ENCODE assay signal across 12 cellular contexts in genomic region chr3:53250881-53251605, GRCh38. TPM values are rescaled to one million over a fixed set of nuclear protein-coding genes. Genes with fewer than 3 reads are reported as not detected.
DNase-seq lines count a peak whose midpoint lies in the region; ATAC-seq and TF ChIP-seq lines count a peak whose summit lies in the region.
"Had no signal": no experiment of that assay in that cellular context is flagged by ENCODE, and none has a peak within 500 bp of the region (broad histone marks: within the 10 kb centered on the region; RNA-seq: fewer than 3 reads in every experiment).

No MANE protein-coding gene starts in this region.

- no peak overlapping the region for H3K14ac ChIP-seq in neuronal stem cell (ENCODE audit: low read length)

- DNase-seq in NT2/D1 (ENCODE audit: low read depth, low spot score), result no peak
- DNase-seq in dorsolateral prefrontal cortex, result peak in 1 of 10 donors; percentile 21
- no peak for DNase-seq in neuronal stem cell (ENCODE audit: low spot score)
- DNase-seq in iPS-NIHi7 (ENCODE audit: extremely low spot score), result no peak
- DNase-seq in NCI-H1436 (lab: John Stamatoyannopoulos, UW), result no peak
- DNase-seq: activated CD4-positive, alpha-beta T cell treated with anti-CD3 and anti-CD28 coated beads for 4 hours; central memory CD4-positive, alpha-beta T cell; MM.1S had no signal

- H2BK15ac ChIP-seq in neuronal stem cell (ENCODE audit: low read length), result no peak overlapping the region

- WGBS in neuronal stem cell (ENCODE audit: extremely low coverage in 2 of 2, insufficient read length in 2 of 2, insufficient replicate concordance in 1 of 2), 2 donors, result no CpG with 5 or more reads among the region's 4 CpGs

- no peak for TF ChIP-seq CTCF in dorsolateral prefrontal cortex (IDR thresholded peaks at IDR 0.05 in 54 of 56, conservative IDR thresholded peaks at IDR 0.05 in 2 of 56; ENCODE audit: low read depth in 1 of 56, partially characterized antibody in 56 of 56)

- peaks cover 28% of the 10 kb centered on the region for H3K36me3 ChIP-seq in ES-I3 (ENCODE audit: insufficient read depth, low read length)
- peaks cover 67% of the 10 kb centered on the region for H3K36me3 ChIP-seq in NT2/D1 (ENCODE audit: insufficient read depth, insufficient read length, low read length)
- peaks cover 5 to 62% of the 10 kb centered on the region in 2 donors for H3K36me3 ChIP-seq in neuronal stem cell (replicated peaks in 1 of 2; ENCODE audit: control insufficient read depth in 2 of 2, insufficient read depth in 2 of 2, low read length in 2 of 2)

- no peak overlapping the region for H2AK5ac ChIP-seq in neuronal stem cell (ENCODE audit: low read depth, low read length)

- no peak overlapping the region for H3K4ac ChIP-seq in neuronal stem cell (ENCODE audit: low read length)

- H2BK5ac ChIP-seq in neuronal stem cell (ENCODE audit: low read length), result no peak overlapping the region

- H3K9me3 ChIP-seq in ES-I3 (ENCODE audit: control insufficient read depth, insufficient read depth, low read length), result no peaks in the 10 kb centered on the region
- no peaks in the 10 kb centered on the region for H3K9me3 ChIP-seq in NT2/D1 (ENCODE audit: insufficient read depth, low read length)
- peaks cover 0 to 4% of the 10 kb centered on the region in 2 donors for H3K9me3 ChIP-seq in neuronal stem cell (replicated peaks in 1 of 2; ENCODE audit: control insufficient read depth in 2 of 2, insufficient read depth in 1 of 2, low read depth in 1 of 2, low read length in 2 of 2)

- H3K4me2 ChIP-seq in neuronal stem cell (ENCODE audit: insufficient read depth, low read length, poor library complexity, severe bottlenecking), result no peak overlapping the region

- H4K91ac ChIP-seq in neuronal stem cell (ENCODE audit: low read depth, low read length, poor library complexity), result no peak overlapping the region

- peak overlapping the region; percentile 21 for H3K23ac ChIP-seq in neuronal stem cell (ENCODE audit: low read depth, low read length, poor library complexity)

- no peak overlapping the region for H3K18ac ChIP-seq in neuronal stem cell (ENCODE audit: low read length)

- H4K8ac ChIP-seq in neuronal stem cell (ENCODE audit: low read depth, low read length), result no peak overlapping the region

- H3K27me3 ChIP-seq in NT2/D1 (ENCODE audit: insufficient read depth, insufficient read length) (no peaks in the 10 kb centered on the region), dorsolateral prefrontal cortex (no peaks in the 10 kb centered on the region), neuronal stem cell (ENCODE audit: control insufficient read depth in 3 of 3, insufficient read depth in 3 of 3, low read depth in 1 of 3, low read length in 3 of 3) (no peaks in the 10 kb centered on the region)

- H3K4me3 ChIP-seq in NT2/D1 (ENCODE audit: insufficient read length, low read depth) (no peak overlapping the region), dorsolateral prefrontal cortex (peak overlapping the region in 1 of 59 donors; percentile 10), neuronal stem cell (ENCODE audit: low read length in 2 of 2) (no peak overlapping the region)
- H3K4me3 ChIP-seq: skin epidermis had no signal

- ATAC-seq in GM18498 (IDR thresholded peaks at IDR 0.05; ENCODE audit: unreplicated experiment) (no peak), HG02884 (IDR thresholded peaks at IDR 0.05; ENCODE audit: unreplicated experiment) (no peak)

- peaks cover 4% of the 10 kb centered on the region for H3K79me1 ChIP-seq in neuronal stem cell (ENCODE audit: low read depth, low read length)

- intact Hi-C loops in dorsolateral prefrontal cortex (cut with DNase I), result loop anchor here in 1 of 2 donors (10.0 kb wide), 1 partner anchor 244 kb away; the partner anchor contains the start of gene CACNA1D

- H3K4me1 ChIP-seq in ES-I3 (ENCODE audit: insufficient read depth, low read length), result peaks cover 38% of the 10 kb centered on the region
- H3K4me1 ChIP-seq in NT2/D1 (ENCODE audit: insufficient read depth, insufficient read length), result peaks cover 20% of the 10 kb centered on the region
- H3K4me1 ChIP-seq in neuronal stem cell (ENCODE audit: control insufficient read depth in 2 of 2, insufficient read depth in 1 of 2, low read depth in 1 of 2, low read length in 2 of 2), result peaks cover 9 to 10% of the 10 kb centered on the region in 2 donors

- H3K27ac ChIP-seq in dorsolateral prefrontal cortex (peak overlapping the region in 44 of 59 donors; percentile 2 to 74 (median 44)), neuronal stem cell (replicated peaks; ENCODE audit: low read length) (no peak overlapping the region)

- H2BK120ac ChIP-seq in neuronal stem cell (ENCODE audit: low read depth, low read length), result no peak overlapping the region

- no peak overlapping the region for H2AFZ ChIP-seq in neuronal stem cell (ENCODE audit: low read length)

- H3K9ac ChIP-seq in ES-I3 (ENCODE audit: low read depth, low read length) (peak overlapping the region; percentile 22), NT2/D1 (ENCODE audit: insufficient read length, low read depth) (peak overlapping the region; percentile 47), neuronal stem cell (ENCODE audit: low read depth, low read length, poor library complexity) (no peak overlapping the region)

- H2BK12ac ChIP-seq in neuronal stem cell (ENCODE audit: low read length), result no peak overlapping the region

RNA-seq across cellular contexts. Expression of gene TKT, which starts 4.8 kb away (rescaled TPM):
- 100 to 1,000 TPM; 130 to 245 (median 170) TPM for total RNA-seq in dorsolateral prefrontal cortex
- 423 TPM for polyA plus RNA-seq in neuronal stem cell (2013, experiment 1 of 2)
- 428 TPM for polyA plus RNA-seq in neuronal stem cell (2013, experiment 2 of 2)
